In genomic region chr17:7308625-7309433, GRCh38 we compare ENCODE assay signal across 8 cellular contexts. TPM values are rescaled to one million over a fixed set of nuclear protein-coding genes. Genes with fewer than 3 reads are reported as not detected.
A peak's percentile ranks its signal among the peaks of the same experiment; 100 is the strongest.
DNase-seq lines count a peak whose midpoint lies in the region; ATAC-seq, FAIRE-seq and TF ChIP-seq lines count a peak whose summit lies in the region.

No MANE protein-coding gene starts in this region.

- H3K27me3 Mint-ChIP-seq in central memory CD8-positive, alpha-beta T cell = no peaks in the 10 kb centered on the region

- no peak for FAIRE-seq in kidney (lab: Jason Lieb, UNC)

- H3K9me3 Mint-ChIP-seq in central memory CD8-positive, alpha-beta T cell = no peaks in the 10 kb centered on the region

- peak overlapping the region; percentile 95 for H3K27ac Mint-ChIP-seq in central memory CD8-positive, alpha-beta T cell (ENCODE audit: low read depth)

- peak overlapping the region; percentile 92 to 94 for H3K9ac ChIP-seq in kidney (ENCODE audit: low read length in 2 of 2)

- peak overlapping the region; percentile 87 for H3K4me3 ChIP-seq in AG04450 (ENCODE audit: low read depth, low read length)
- peak overlapping the region; percentile 91 to 95 for H3K4me3 ChIP-seq in kidney (ENCODE audit: low read length in 2 of 2)

- POLR2A ChIA-PET in AG04450 (lab: Yijun Ruan, JAX) = interaction anchor here (0.6 to 1.5 kb wide), 2 partner anchors 74 to 1752 kb away, joined by 3 read pairs; partner anchors contain the start of gene DVL2

- TF ChIP-seq CTCF in AG04450 (IDR thresholded peaks at IDR 0.05; ENCODE audit: low read depth, low read length) (no peak), kidney (IDR thresholded peaks at IDR 0.05; ENCODE audit: borderline replicate concordance, extremely low read depth, insufficient read depth) (no peak)

- H3K36me3 Mint-ChIP-seq in central memory CD8-positive, alpha-beta T cell (ENCODE audit: insufficient read depth) = peaks cover 63% of the 10 kb centered on the region

- H3K4me1 Mint-ChIP-seq in central memory CD8-positive, alpha-beta T cell = peaks cover 49% of the 10 kb centered on the region

- intact Hi-C loops in kidney (cut with DNase I) = no loop called here

- peak overlapping the region; percentile 79 for H3K4me3 Mint-ChIP-seq in central memory CD8-positive, alpha-beta T cell

- H3K9me3 ChIP-seq in AG04450 (ENCODE audit: control insufficient read depth, insufficient read depth, low read length) = peaks cover 4% of the 10 kb centered on the region; the same call in 1 of the 2 replicates
- no peaks in the 10 kb centered on the region for H3K9me3 ChIP-seq in kidney (ENCODE audit: control insufficient read depth in 1 of 2, low read length in 2 of 2)

- H3K27ac ChIP-seq in AG04450 (ENCODE audit: low read depth, low read length) = peak overlapping the region; percentile 87
- peak overlapping the region; percentile 96 to 98 for H3K27ac ChIP-seq in kidney (ENCODE audit: low read depth in 2 of 2, low read length in 2 of 2)

- CTCF ChIA-PET in AG04450 (lab: Charles Lee) = interaction anchor here (1.8 kb wide), 1 partner anchor 16 kb away, joined by 5 read pairs; no protein-coding TSS in a partner anchor

- peaks cover 5 to 21% of the 10 kb centered on the region in 2 donors for H3K4me1 ChIP-seq in kidney (ENCODE audit: control insufficient read depth in 1 of 2, insufficient read depth in 1 of 2, low read depth in 1 of 2, low read length in 2 of 2)

- DNase-seq in AG04450 (ENCODE audit: low read depth, low spot score) (no peak), NCI-H2227 (lab: John Stamatoyannopoulos, UW; ENCODE audit: unreplicated experiment) (peak; percentile 81), kidney (peak; percentile 83)
- peak; percentile 67 to 89 for DNase-seq in central memory CD8-positive, alpha-beta T cell (ENCODE audit: low spot score in 2 of 2)
- DNase-seq in stimulated activated CD4-positive, alpha-beta T cell treated with anti-CD3 and anti-CD28 coated beads, Interleukin-15, amount 100 ng/mL, for 24 hours = peak; percentile 88

- peak; percentile 29 for ATAC-seq in GM21390 (IDR thresholded peaks at IDR 0.05; ENCODE audit: unreplicated experiment)
- peak; percentile 40 to 48 for ATAC-seq in activated CD4-positive, CD25-positive, alpha-beta regulatory T cell treated with anti-CD3 and anti-CD28 coated beads, Interleukin-2, amount 50 U/mL, for 24 hours
- peak; percentile 40 for ATAC-seq in central memory CD8-positive, alpha-beta T cell (replicated peaks; ENCODE audit: extremely low read depth, poor library complexity, severe bottlenecking)
- no peak for ATAC-seq in GM21723 (IDR thresholded peaks at IDR 0.05; ENCODE audit: unreplicated experiment)

- no peaks in the 10 kb centered on the region for H3K27me3 ChIP-seq in AG04450 (ENCODE audit: control insufficient read depth, insufficient read depth, low read length)

- peaks cover 36 to 39% of the 10 kb centered on the region in 2 donors for H3K36me3 ChIP-seq in kidney (ENCODE audit: control insufficient read depth in 1 of 2, insufficient read depth in 2 of 2, low read length in 2 of 2)

RNA-seq across cellular contexts. Expression of gene EIF5A, which starts 1.4 kb away (rescaled TPM):
- polyA plus RNA-seq in AG04450 (2011; rRNA removed) (466 and 469 TPM in 2 replicates), kidney (ENCODE audit: insufficient read depth, low read depth, low replicate concordance) (434 TPM)
- polyA minus RNA-seq in AG04450 (2011; rRNA and poly(A)+ RNA removed) = 754 and 776 TPM in 2 replicates
- total RNA-seq in kidney = 306 TPM

RNA-seq across cellular contexts. Expression of gene GPS2, which starts 6.3 kb away (rescaled TPM):
- 21.5 and 22.2 TPM in 2 replicates for polyA plus RNA-seq in AG04450 (2011; rRNA removed)
- 30.0 and 42.0 TPM in 2 replicates for polyA minus RNA-seq in AG04450 (2011; rRNA and poly(A)+ RNA removed)
- 67.0 TPM for total RNA-seq in kidney
- polyA plus RNA-seq in kidney (ENCODE audit: insufficient read depth, low read depth, low replicate concordance) = 101 TPM

RNA-seq across cellular contexts. Expression of gene YBX2, which starts 14.4 kb away (rescaled TPM):
- polyA plus RNA-seq in AG04450 (2011; rRNA removed) (0.02 TPM in 1 of 2 replicates, not detected in the other), kidney (ENCODE audit: insufficient read depth, low read depth, low replicate concordance) (3.3 TPM)
- not detected in 2 replicates for polyA minus RNA-seq in AG04450 (2011; rRNA and poly(A)+ RNA removed)
- 1.3 TPM for total RNA-seq in kidney

RNA-seq across cellular contexts. Expression of gene NEURL4, which starts 20.3 kb away (rescaled TPM):
- polyA plus RNA-seq in AG04450 (2011; rRNA removed) (7.3 and 9.6 TPM in 2 replicates), kidney (ENCODE audit: insufficient read depth, low read depth, low replicate concordance) (21.2 TPM)
- polyA minus RNA-seq in AG04450 (2011; rRNA and poly(A)+ RNA removed) = 18.4 and 25.8 TPM in 2 replicates
- 44.7 TPM for total RNA-seq in kidney

RNA-seq across cellular contexts. Expression of gene SLC2A4, which starts 27.3 kb away (rescaled TPM):
- 0.15 and 0.21 TPM in 2 replicates for polyA plus RNA-seq in AG04450 (2011; rRNA removed)
- polyA minus RNA-seq in AG04450 (2011; rRNA and poly(A)+ RNA removed) = 0.22 and 0.51 TPM in 2 replicates
- 4.2 TPM for total RNA-seq in kidney
- polyA plus RNA-seq in kidney (ENCODE audit: insufficient read depth, low read depth, low replicate concordance) = 2.8 TPM
